ENCODE assay signal across 8 cellular contexts in the genomic region with DNA sequence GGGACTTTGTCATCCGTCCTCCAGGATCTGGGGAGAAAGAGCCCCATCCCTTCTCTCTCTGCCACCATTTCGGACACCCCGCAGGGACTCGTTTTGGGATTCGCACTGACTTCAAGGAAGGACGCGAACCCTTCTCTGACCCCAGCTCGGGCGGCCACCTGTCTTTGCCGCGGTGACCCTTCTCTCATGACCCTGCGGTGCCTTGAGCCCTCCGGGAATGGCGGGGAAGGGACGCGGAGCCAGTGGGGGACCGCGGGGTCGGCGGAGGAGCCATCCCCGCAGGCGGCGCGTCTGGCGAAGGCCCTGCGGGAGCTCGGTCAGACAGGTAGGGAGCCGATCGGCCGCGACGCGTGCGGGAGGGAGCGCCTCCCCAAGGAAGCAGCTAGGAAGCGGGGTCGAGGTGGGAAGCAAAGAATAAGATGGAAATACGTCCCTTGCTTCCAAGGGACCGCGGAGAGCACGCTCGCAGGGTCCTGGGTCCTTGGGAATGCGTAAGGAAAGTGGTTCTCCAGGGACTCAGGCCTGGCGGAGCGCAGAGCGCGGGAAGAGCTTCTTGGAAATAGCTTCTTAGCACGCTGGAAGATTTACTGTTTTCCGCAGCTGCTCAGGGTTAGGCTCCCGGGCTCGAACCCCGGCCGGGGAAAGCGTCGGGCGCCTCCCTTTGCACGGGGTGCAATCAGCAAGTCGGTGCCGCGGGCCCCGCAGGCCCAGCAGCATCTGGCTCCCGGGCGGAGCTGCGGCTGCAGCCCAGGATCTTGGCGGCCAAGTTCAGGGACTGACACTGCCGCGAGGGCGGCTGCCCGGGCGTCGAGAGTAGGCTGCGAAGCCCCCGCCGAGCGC. TPM values are rescaled to one million over a fixed set of nuclear protein-coding genes. Genes with fewer than 3 reads are reported as not detected.
A peak's percentile ranks its signal among the peaks of the same experiment; 100 is the strongest.
DNase-seq lines count a peak whose midpoint lies in the region; ATAC-seq lines count a peak whose summit lies in the region.

No MANE protein-coding gene starts in this region.

- H3K36me3 Mint-ChIP-seq in T-cell, result peaks cover 13% of the 10 kb centered on the region

- peaks cover 10% of the 10 kb centered on the region; the same call in 1 of the 2 replicates for H3K36me3 ChIP-seq in ES-I3 (ENCODE audit: insufficient read depth, low read length)
- peaks cover 7 to 10% of the 10 kb centered on the region in 2 donors for H3K36me3 ChIP-seq in duodenal mucosa (ENCODE audit: control insufficient read depth in 1 of 2, insufficient read depth in 2 of 2, low read length in 2 of 2)
- H3K36me3 ChIP-seq in subcutaneous abdominal adipose tissue (ENCODE audit: control insufficient read depth in 5 of 5, insufficient read depth in 5 of 5, low read length in 5 of 5), result peaks cover 0 to 10% (median 6%) of the 10 kb centered on the region in 5 donors

- peaks cover 0 to 7% of the 10 kb centered on the region in 2 donors for H3K27me3 Mint-ChIP-seq in T-cell

- H3K4me1 Mint-ChIP-seq in T-cell, result peaks cover 27 to 59% (median 33%) of the 10 kb centered on the region in 3 donors

- ATAC-seq in T-cell (replicated peaks in 1 of 4), result no peak
- no peak for ATAC-seq in HG02763 (IDR thresholded peaks at IDR 0.05; ENCODE audit: unreplicated experiment)
- no peak for ATAC-seq in HG03442 (IDR thresholded peaks at IDR 0.05; ENCODE audit: unreplicated experiment)

- peak overlapping the region; percentile 70 for H3K27ac ChIP-seq in duodenal mucosa (ENCODE audit: low read depth, low read length)
- H3K27ac ChIP-seq in subcutaneous abdominal adipose tissue (ENCODE audit: low read depth, low read length), result peak overlapping the region; percentile 81

- H3K27ac Mint-ChIP-seq in T-cell, result peak overlapping the region in 1 of 2 donors; percentile 75

- H3K9me3 ChIP-seq in ES-I3 (ENCODE audit: control insufficient read depth, insufficient read depth, low read length) (no peaks in the 10 kb centered on the region), duodenal mucosa (ENCODE audit: control insufficient read depth in 1 of 2, low read length in 2 of 2) (no peaks in the 10 kb centered on the region), subcutaneous abdominal adipose tissue (ENCODE audit: control insufficient read depth in 5 of 5, low read length in 5 of 5) (no peaks in the 10 kb centered on the region)

- DNase-seq in T-cell, result peak in 15 of 34 experiments; percentile 4 to 38 (median 20)
- DNase-seq in lung microvascular endothelial cell (ENCODE audit: low read depth in 2 of 2), result peak; percentile 33 to 60
- no peak for DNase-seq in stimulated activated naive CD4-positive, alpha-beta T cell treated with Interleukin-2 at 50 U/mL for 16 hours (lab: John Stamatoyannopoulos, UW)

- H3K9me3 Mint-ChIP-seq in T-cell, result no peaks in the 10 kb centered on the region

- POLR2A ChIA-PET in T-cell (lab: Charles Lee), result interaction anchor here (0.6 to 0.7 kb wide), 5 partner anchors 71 to 1060 kb away, joined by 3 to 15 read pairs (median 6); no protein-coding TSS in a partner anchor

- H3K27me3 ChIP-seq in duodenal mucosa (ENCODE audit: control insufficient read depth in 1 of 2, insufficient read depth in 2 of 2, low read length in 2 of 2), result peaks cover 3 to 8% of the 10 kb centered on the region in 2 donors
- H3K27me3 ChIP-seq in subcutaneous abdominal adipose tissue (ENCODE audit: control insufficient read depth in 5 of 5, insufficient read depth in 4 of 5, low read length in 5 of 5), result no peaks in the 10 kb centered on the region

- H3K4me3 ChIP-seq in duodenal mucosa (ENCODE audit: low read depth in 1 of 2, low read length in 2 of 2) (peak overlapping the region; percentile 78 to 93), subcutaneous abdominal adipose tissue (ENCODE audit: low read depth in 1 of 5, low read length in 5 of 5) (peak overlapping the region; percentile 80 to 89 (median 81))

- peaks cover 22% of the 10 kb centered on the region for H3K4me1 ChIP-seq in ES-I3 (ENCODE audit: insufficient read depth, low read length)
- H3K4me1 ChIP-seq in duodenal mucosa (ENCODE audit: control insufficient read depth in 1 of 2, insufficient read depth in 2 of 2, low read length in 2 of 2), result peaks cover 8 to 19% of the 10 kb centered on the region in 2 donors
- peaks cover 0 to 41% (median 35%) of the 10 kb centered on the region in 5 donors for H3K4me1 ChIP-seq in subcutaneous abdominal adipose tissue (ENCODE audit: control insufficient read depth in 5 of 5, insufficient read depth in 5 of 5, low read length in 5 of 5)

- CTCF ChIA-PET in T-cell (lab: Charles Lee), result interaction anchor here in 1 of 2 donors (0.6 to 1.2 kb wide), 3 partner anchors 106 to 528 kb away, joined by 3 to 7 read pairs (median 3); a partner anchor contains a TSS

- peak overlapping the region; percentile 88 to 95 (median 93) for H3K4me3 Mint-ChIP-seq in T-cell

- H3K9ac ChIP-seq in ES-I3 (ENCODE audit: low read depth, low read length), result peak overlapping the region; percentile 82
- peak overlapping the region; percentile 71 to 82 for H3K9ac ChIP-seq in duodenal mucosa (ENCODE audit: low read depth in 1 of 2, low read length in 2 of 2)
- H3K9ac ChIP-seq in subcutaneous abdominal adipose tissue (ENCODE audit: low read length in 5 of 5), result peak overlapping the region; percentile 16 to 89 (median 63)

RNA-seq across cellular contexts. Expression of a gene that starts 0.5 kb away (rescaled TPM):
- total RNA-seq in T-cell (10 to 100 TPM; 20.3 to 37.6 (median 29.5) TPM), lung microvascular endothelial cell (45.5 and 72.4 TPM in 2 replicates)
